9 cellular contexts compared by ENCODE assay signal in the genomic region with DNA sequence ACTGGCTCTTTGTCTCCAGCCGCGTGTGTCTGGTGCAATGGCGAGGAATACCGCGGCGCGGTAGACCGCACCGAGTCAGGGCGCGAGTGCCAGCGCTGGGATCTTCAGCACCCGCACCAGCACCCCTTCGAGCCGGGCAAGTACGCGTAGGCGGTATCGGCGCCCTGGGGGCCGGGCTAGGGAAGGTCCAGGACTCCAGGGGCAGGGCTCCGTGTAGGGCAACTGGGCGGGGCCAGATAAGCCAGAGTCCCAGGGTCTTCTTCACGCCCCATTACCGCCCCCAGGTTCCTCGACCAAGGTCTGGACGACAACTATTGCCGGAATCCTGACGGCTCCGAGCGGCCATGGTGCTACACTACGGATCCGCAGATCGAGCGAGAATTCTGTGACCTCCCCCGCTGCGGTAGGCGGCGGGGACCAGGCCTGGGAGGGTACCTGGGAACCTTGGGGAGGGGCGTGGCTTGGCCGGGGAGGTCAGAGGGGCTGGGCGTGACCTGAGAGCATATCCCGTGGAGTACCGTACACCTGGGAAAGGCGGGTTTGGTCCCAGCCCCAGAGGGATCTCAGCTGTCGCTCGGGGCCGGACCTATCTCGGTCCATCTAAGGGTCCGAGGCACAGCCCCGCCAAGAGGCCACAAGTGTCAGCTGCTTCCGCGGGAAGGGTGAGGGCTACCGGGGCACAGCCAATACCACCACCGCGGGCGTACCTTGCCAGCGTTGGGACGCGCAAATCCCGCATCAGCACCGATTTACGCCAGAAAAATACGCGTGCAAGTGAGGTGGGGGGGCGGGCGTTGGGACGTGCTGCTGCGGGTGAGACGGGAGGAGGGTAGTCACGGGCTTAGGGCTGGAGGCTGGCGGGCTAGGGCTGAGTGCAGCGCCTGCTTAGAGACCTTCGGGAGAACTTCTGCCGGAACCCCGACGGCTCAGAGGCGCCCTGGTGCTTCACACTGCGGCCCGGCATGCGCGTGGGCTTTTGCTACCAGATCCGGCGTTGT. TPM values are rescaled to one million over a fixed set of nuclear protein-coding genes. Genes with fewer than 3 reads are reported as not detected.
DNase-seq lines count a peak whose midpoint lies in the region; ATAC-seq and TF ChIP-seq lines count a peak whose summit lies in the region.
"Not testable (repeated sequence)": the region's sequence is repeated elsewhere in the genome, so short reads cannot be mapped to it uniquely, and the experiment has no call there.
"Had no signal": no experiment of that assay in that cellular context is flagged by ENCODE, and none has a peak within 500 bp of the region (broad histone marks: within the 10 kb centered on the region; RNA-seq: fewer than 3 reads in every experiment).

No MANE protein-coding gene starts in this region.

- not testable (repeated sequence) for H3K27ac ChIP-seq in Peyer's patch; esophagus (ENCODE audit: low read depth in 2 of 2, low read length in 1 of 2); vagina

- H3K27ac Mint-ChIP-seq in activated naive CD8-positive, alpha-beta T cell treated with anti-CD3 and anti-CD28 coated beads for 36 hours; natural killer cell: not testable (repeated sequence)

- not testable (repeated sequence) for H3K9me3 ChIP-seq in Peyer's patch; esophagus (ENCODE audit: control insufficient read depth in 2 of 2, insufficient read depth in 1 of 2, low read depth in 1 of 2, low read length in 1 of 2); iPS-18c (ENCODE audit: control insufficient read depth, insufficient read depth, low read length); vagina

- ATAC-seq in natural killer cell, result peak in 2 of 3 donors; percentile 11 to 22

- H3K4me1 ChIP-seq in Peyer's patch (peaks cover 7 to 26% (median 21%) of the 10 kb centered on the region in 4 donors), esophagus (ENCODE audit: control insufficient read depth in 2 of 2, insufficient read depth in 2 of 2, low read length in 1 of 2) (peaks cover 10 to 19% of the 10 kb centered on the region in 2 donors), vagina (peaks cover 27% of the 10 kb centered on the region)

- peak overlapping the region; percentile 38 for H3K4me3 Mint-ChIP-seq in activated naive CD8-positive, alpha-beta T cell treated with anti-CD3 and anti-CD28 coated beads for 36 hours
- peak overlapping the region; percentile 71 for H3K4me3 Mint-ChIP-seq in natural killer cell

- TF ChIP-seq CTCF in Peyer's patch (IDR thresholded peaks at IDR 0.05); natural killer cell (IDR thresholded peaks at IDR 0.05); vagina (IDR thresholded peaks at IDR 0.05): not testable (repeated sequence)

- not testable (repeated sequence) for H3K4me1 Mint-ChIP-seq in activated naive CD8-positive, alpha-beta T cell treated with anti-CD3 and anti-CD28 coated beads for 36 hours; natural killer cell

- WGBS in esophagus, 2 donors, result 5% methylated on average over 47 to 60 of the region's 84 CpGs

- not testable (repeated sequence) for H3K9me3 Mint-ChIP-seq in activated naive CD8-positive, alpha-beta T cell treated with anti-CD3 and anti-CD28 coated beads for 36 hours; natural killer cell

- H3K27me3 Mint-ChIP-seq in activated naive CD8-positive, alpha-beta T cell treated with anti-CD3 and anti-CD28 coated beads for 36 hours; natural killer cell (ENCODE audit: low read depth in 2 of 2): not testable (repeated sequence)

- not testable (repeated sequence) for H3K36me3 ChIP-seq in Peyer's patch; esophagus (ENCODE audit: control insufficient read depth in 2 of 2, insufficient read depth in 2 of 2, low read length in 1 of 2); vagina

- intact Hi-C loops in natural killer cell (cut with micrococcal nuclease), result loop anchor here (10.0 kb wide), 1 partner anchor 247 kb away; a partner anchor contains a TSS
- intact Hi-C loops in vagina (cut with DNase I), result not testable (repeated sequence)

- TF ChIP-seq POLR2A in Peyer's patch (IDR thresholded peaks at IDR 0.05); vagina (IDR thresholded peaks at IDR 0.05): not testable (repeated sequence)

- H3K4me3 ChIP-seq in Peyer's patch (peak overlapping the region in 3 of 4 donors; percentile 25 to 41 (median 33)), esophagus (ENCODE audit: low read depth in 1 of 2, low read length in 2 of 2) (peak overlapping the region; percentile 31 to 36), iPS-18c (ENCODE audit: insufficient read depth, low read depth, low read length) (peak overlapping the region; percentile 47; the same call in 1 of the 2 replicates), vagina (peak overlapping the region; percentile 21 to 22)

- not testable (repeated sequence) for H3K36me3 Mint-ChIP-seq in activated naive CD8-positive, alpha-beta T cell treated with anti-CD3 and anti-CD28 coated beads for 36 hours; natural killer cell

- DNase-seq in Peyer's patch (peak in 1 of 3 donors; percentile 53), natural killer cell (peak; percentile 26)
- DNase-seq in activated CD8-positive, alpha-beta memory T cell treated with anti-CD3 and anti-CD28 coated beads, Interleukin-2, amount 50 U/mL, for 4 hours, result peak; percentile 45
- not testable (repeated sequence) for DNase-seq in activated naive CD8-positive, alpha-beta T cell treated with anti-CD3 and anti-CD28 coated beads for 36 hours; vagina (ENCODE audit: extremely low spot score in 2 of 2)
- peak; percentile 30 for DNase-seq in stimulated activated CD4-positive, alpha-beta T cell treated with anti-CD3 and anti-CD28 coated beads, Interleukin-1b, Interleukin-23, amount 100 ng/mL, for 48 hours

- not testable (repeated sequence) for H3K27me3 ChIP-seq in Peyer's patch; esophagus (ENCODE audit: control insufficient read depth in 1 of 2, insufficient read depth in 2 of 2, low read length in 2 of 2); vagina

RNA-seq across cellular contexts. Expression of a gene that starts 19.3 kb away (rescaled TPM):
- total RNA-seq in Peyer's patch (under 1 TPM; under 0.01 TPM), natural killer cell (1,000 to 10,000 TPM; 2,937 to 3,261 (median 3,038) TPM), vagina (19,908 TPM)
- total RNA-seq in activated naive CD8-positive, alpha-beta T cell treated with anti-CD3 and anti-CD28 coated beads for 36 hours, result 100 to 1,000 TPM; 874 to 961 TPM
- polyA plus RNA-seq in esophagus, result not detected
- polyA plus RNA-seq: BJ had no signal

RNA-seq across cellular contexts. Expression of a gene that starts 34.1 kb away (rescaled TPM):
- 100 to 1,000 TPM in 3 of 4 donors, 10 to 100 TPM in 1; 73.9 to 145 (median 115) TPM for total RNA-seq in Peyer's patch
- total RNA-seq in activated naive CD8-positive, alpha-beta T cell treated with anti-CD3 and anti-CD28 coated beads for 36 hours, result 1 to 10 TPM; 5.5 to 5.6 TPM
- polyA plus RNA-seq in esophagus, result 1 to 10 TPM; 3.5 to 5.4 TPM
- total RNA-seq in natural killer cell, result 10 to 100 TPM; 18.4 to 26.0 (median 22.8) TPM
- total RNA-seq in vagina, result 45.9 TPM

Comparison
In these comparisons a context has a peak if more than half of its experiments do, and no peak if none do; other contexts are left out.
1. RNA of a gene that starts 19.3 kb away (total RNA-seq): 19,908 TPM in vagina (single experiment), 2,937 to 3,261 TPM in natural killer cell and 874 to 961 TPM in activated naive CD8-positive, alpha-beta T cell treated with anti-CD3 and anti-CD28 coated beads for 36 hours; under 0.01 TPM in Peyer's patch; every median in the first group is over 100 times any median in the second.
2. Peak in every context shown above with its lines, with median percentiles within 50 percentile points of each other: H3K4me3 ChIP-seq.